In genomic region chr2:10647886-10648605, GRCh38 we compare ENCODE assay signal across 17 cellular contexts.
"Had no signal": no experiment of that assay in that cellular context is flagged by ENCODE, and none has a peak within 500 bp of the region (broad histone marks: within the 10 kb centered on the region; RNA-seq: fewer than 3 reads in every experiment).

No MANE protein-coding gene starts in this region.

- H3K4me3 ChIP-seq: skin epidermis, testis, upper lobe of right lung had no signal

- H3K9me3 ChIP-seq: testis, upper lobe of right lung had no signal

- H3K27me3 ChIP-seq: testis, upper lobe of right lung had no signal

- H3K27ac Mint-ChIP-seq: activated CD4-positive, alpha-beta T cell treated with anti-CD3 and anti-CD28 coated beads, Interleukin-2, amount 10 ng/mL, durations not matched to agents 24 days and 14 days; effector memory CD8-positive, alpha-beta T cell; stimulated activated naive CD8-positive, alpha-beta T cell treated with anti-CD3 and anti-CD28 coated beads, Interleukin-15, amount 100 ng/mL, for 72 hours; T-helper 17 cell; WTC11 had no signal

- H3K9ac ChIP-seq: parathyroid adenoma had no signal

- H3K4me1 Mint-ChIP-seq: WTC11 had no signal

- ATAC-seq: effector memory CD8-positive, alpha-beta T cell; SK-N-SH treated with all-trans-retinoic acid at 6 μM for 48 hours; stimulated activated naive CD8-positive, alpha-beta T cell treated with anti-CD3 and anti-CD28 coated beads, Interleukin-15, amount 100 ng/mL, for 72 hours; T-helper 17 cell; upper lobe of right lung; WTC11 had no signal

- H3K9me3 Mint-ChIP-seq: activated CD4-positive, alpha-beta T cell treated with anti-CD3 and anti-CD28 coated beads, Interleukin-2, amount 10 ng/mL, durations not matched to agents 24 days and 14 days; activated naive CD4-positive, alpha-beta T cell treated with anti-CD3 and anti-CD28 coated beads, Interleukin-2, amount 50 U/mL, for 24 hours; effector memory CD8-positive, alpha-beta T cell; stimulated activated naive CD8-positive, alpha-beta T cell treated with anti-CD3 and anti-CD28 coated beads, Interleukin-15, amount 100 ng/mL, for 72 hours; WTC11 had no signal

- DNase-seq: activated CD4-positive, alpha-beta T cell treated with anti-CD3 and anti-CD28 coated beads, Interleukin-2, amount 10 ng/mL, durations not matched to agents 24 days and 14 days; activated effector memory CD4-positive, alpha-beta T cell treated with Interleukin-2 at 50 U/mL for 16 hours; amniotic stem cell; effector memory CD8-positive, alpha-beta T cell; foreskin fibroblast; kidney; retina; stimulated activated CD4-positive, alpha-beta T cell treated with anti-CD3 and anti-CD28 coated beads, Interleukin-4, amount 100 ng/mL, for 4 hours; stimulated activated naive CD8-positive, alpha-beta T cell treated with anti-CD3 and anti-CD28 coated beads, Interleukin-15, amount 100 ng/mL, for 72 hours; T-helper 17 cell; testis; upper lobe of right lung had no signal

- H3K4me1 ChIP-seq: testis, upper lobe of right lung had no signal

- H3K27ac ChIP-seq: parathyroid adenoma, skin epidermis, testis, upper lobe of right lung had no signal

- H3K4me3 Mint-ChIP-seq: activated CD4-positive, alpha-beta T cell treated with anti-CD3 and anti-CD28 coated beads, Interleukin-2, amount 10 ng/mL, durations not matched to agents 24 days and 14 days; activated naive CD4-positive, alpha-beta T cell treated with anti-CD3 and anti-CD28 coated beads, Interleukin-2, amount 50 U/mL, for 24 hours; effector memory CD8-positive, alpha-beta T cell; stimulated activated naive CD8-positive, alpha-beta T cell treated with anti-CD3 and anti-CD28 coated beads, Interleukin-15, amount 100 ng/mL, for 72 hours; T-helper 17 cell; WTC11 had no signal

- H3K27me3 Mint-ChIP-seq: activated CD4-positive, alpha-beta T cell treated with anti-CD3 and anti-CD28 coated beads, Interleukin-2, amount 10 ng/mL, durations not matched to agents 24 days and 14 days; activated naive CD4-positive, alpha-beta T cell treated with anti-CD3 and anti-CD28 coated beads, Interleukin-2, amount 50 U/mL, for 24 hours; effector memory CD8-positive, alpha-beta T cell; stimulated activated naive CD8-positive, alpha-beta T cell treated with anti-CD3 and anti-CD28 coated beads, Interleukin-15, amount 100 ng/mL, for 72 hours; T-helper 17 cell had no signal
